ENCODE assay signal across 1 cellular context in genomic region chr3:4655145-4656045, GRCh38.
TF ChIP-seq lines count a peak whose summit lies in the region.

No MANE protein-coding gene starts in this region.

TF ChIP-seq in A549, 52 proteins besides CTCF, POLR2A, EP300 and RAD21:
- TF ChIP-seq REST (IDR thresholded peaks at IDR 0.05) (no peak), HOXA7 (CRISPR knock-in tag; IDR thresholded peaks at IDR 0.05) (no peak)
